ENCODE assay signal across 1 cellular context in the genomic region with DNA sequence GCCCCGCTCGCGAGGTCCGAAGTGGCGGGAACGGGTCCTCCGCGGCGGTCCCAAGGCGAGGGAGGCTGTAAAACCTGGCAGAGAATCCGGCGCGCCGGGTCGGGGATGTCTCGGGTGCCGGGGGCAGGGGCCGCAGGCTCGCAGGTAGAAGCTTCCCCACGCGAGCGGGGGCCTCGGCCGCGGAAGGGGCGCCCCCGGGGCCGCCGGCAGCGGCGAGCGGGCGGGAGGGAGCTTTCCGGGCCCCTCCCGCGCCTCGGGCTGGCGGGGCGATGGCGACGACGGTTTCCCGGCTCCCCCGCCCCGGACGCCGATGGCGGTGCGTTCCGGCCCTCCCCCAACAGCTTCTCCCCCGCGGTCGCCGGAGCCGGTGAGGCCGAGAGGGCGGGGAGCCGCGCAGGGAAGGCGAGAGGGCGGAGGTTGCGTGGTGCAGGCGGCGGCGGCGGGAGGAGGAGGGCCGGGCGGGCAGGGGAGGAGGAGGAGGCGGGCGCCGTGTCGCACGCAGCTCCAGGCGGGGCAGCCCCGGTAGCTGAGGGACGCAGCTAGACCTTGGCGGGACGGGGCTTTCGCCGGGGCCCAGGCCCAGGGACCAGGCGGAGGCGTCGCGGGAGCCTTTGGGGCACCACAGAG.
TF ChIP-seq lines count a peak whose summit lies in the region.

Gene CUL1 (plus strand): TSS at position 507 of the 627 bp plus-strand sequence. CDS start 31,220 bp downstream, outside the sequence.

TF ChIP-seq in HepG2, 621 proteins besides CTCF, POLR2A, EP300 and RAD21 (continued from another document and continues in another):
- TF ChIP-seq ARID4A (CRISPR knock-in tag; IDR thresholded peaks at IDR 0.05; ENCODE audit: borderline replicate concordance), result no peak; the same call in 1 of the 2 replicates
- no peak for TF ChIP-seq HMG20A (CRISPR knock-in tag; IDR thresholded peaks at IDR 0.05; ENCODE audit: borderline replicate concordance)
- TF ChIP-seq, protein P1, sequence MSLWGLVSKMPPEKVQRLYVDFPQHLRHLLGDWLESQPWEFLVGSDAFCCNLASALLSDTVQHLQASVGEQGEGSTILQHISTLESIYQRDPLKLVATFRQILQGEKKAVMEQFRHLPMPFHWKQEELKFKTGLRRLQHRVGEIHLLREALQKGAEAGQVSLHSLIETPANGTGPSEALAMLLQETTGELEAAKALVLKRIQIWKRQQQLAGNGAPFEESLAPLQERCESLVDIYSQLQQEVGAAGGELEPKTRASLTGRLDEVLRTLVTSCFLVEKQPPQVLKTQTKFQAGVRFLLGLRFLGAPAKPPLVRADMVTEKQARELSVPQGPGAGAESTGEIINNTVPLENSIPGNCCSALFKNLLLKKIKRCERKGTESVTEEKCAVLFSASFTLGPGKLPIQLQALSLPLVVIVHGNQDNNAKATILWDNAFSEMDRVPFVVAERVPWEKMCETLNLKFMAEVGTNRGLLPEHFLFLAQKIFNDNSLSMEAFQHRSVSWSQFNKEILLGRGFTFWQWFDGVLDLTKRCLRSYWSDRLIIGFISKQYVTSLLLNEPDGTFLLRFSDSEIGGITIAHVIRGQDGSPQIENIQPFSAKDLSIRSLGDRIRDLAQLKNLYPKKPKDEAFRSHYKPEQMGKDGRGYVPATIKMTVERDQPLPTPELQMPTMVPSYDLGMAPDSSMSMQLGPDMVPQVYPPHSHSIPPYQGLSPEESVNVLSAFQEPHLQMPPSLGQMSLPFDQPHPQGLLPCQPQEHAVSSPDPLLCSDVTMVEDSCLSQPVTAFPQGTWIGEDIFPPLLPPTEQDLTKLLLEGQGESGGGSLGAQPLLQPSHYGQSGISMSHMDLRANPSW (CRISPR knock-in tag; IDR thresholded peaks at IDR 0.05; ENCODE audit: borderline replicate concordance), result no peak
- no peak for TF ChIP-seq ZNF879 (CRISPR knock-in tag; IDR thresholded peaks at IDR 0.05)
- peak; percentile 28 for TF ChIP-seq RBM39 (IDR thresholded peaks at IDR 0.05; ENCODE audit: low read depth, low read length, poor library complexity, severe bottlenecking)
- TF ChIP-seq ZSCAN25 (CRISPR knock-in tag; IDR thresholded peaks at IDR 0.05), result peak; percentile 65
- TF ChIP-seq TOE1 (CRISPR knock-in tag; IDR thresholded peaks at IDR 0.05), result no peak
- no peak for TF ChIP-seq SMC3 (IDR thresholded peaks at IDR 0.05; ENCODE audit: low read length)
- TF ChIP-seq MAFK (conservative IDR thresholded peaks at IDR 0.05 in 1 of 2, IDR thresholded peaks at IDR 0.05 in 1 of 2; ENCODE audit: low read length in 2 of 2), result no peak
- TF ChIP-seq ARNT (IDR thresholded peaks at IDR 0.05), result no peak
- TF ChIP-seq THAP11 (CRISPR knock-in tag; IDR thresholded peaks at IDR 0.05), result peak; percentile 34; the same call in 1 of the 2 replicates
- no peak for TF ChIP-seq HOXA9 (CRISPR knock-in tag; IDR thresholded peaks at IDR 0.05; ENCODE audit: borderline replicate concordance)
- TF ChIP-seq MAF1 (CRISPR knock-in tag; IDR thresholded peaks at IDR 0.05; ENCODE audit: borderline replicate concordance), result no peak
- TF ChIP-seq PCBP2 (optimal IDR thresholded peaks at IDR 0.05; ENCODE audit: low read depth, low read length, poor library complexity, severe bottlenecking), result no peak
- peak in 1 of 2 experiments; percentile 52; a peak in 1 of 4 replicates for TF ChIP-seq KLF16 (CRISPR knock-in tag; IDR thresholded peaks at IDR 0.05)
- TF ChIP-seq TERF1 (CRISPR knock-in tag; IDR thresholded peaks at IDR 0.05), result no peak
- no peak for TF ChIP-seq KAT7 (CRISPR knock-in tag; IDR thresholded peaks at IDR 0.05; ENCODE audit: borderline replicate concordance)
- 0 out of 2 replicates have a peak, but pooled peaks have one; percentile 49 for TF ChIP-seq MYPOP (CRISPR knock-in tag; IDR thresholded peaks at IDR 0.05)
- no peak for TF ChIP-seq FOXO1 (CRISPR knock-in tag; IDR thresholded peaks at IDR 0.05)
- no peak for TF ChIP-seq PRDM10 (CRISPR knock-in tag; IDR thresholded peaks at IDR 0.05; ENCODE audit: low read depth)
- TF ChIP-seq ATF7-NPFF (CRISPR knock-in tag; IDR thresholded peaks at IDR 0.05; ENCODE audit: low read depth), result peak; percentile 74
- no peak for TF ChIP-seq ZNF180 (CRISPR knock-in tag; IDR thresholded peaks at IDR 0.05; ENCODE audit: borderline replicate concordance, low read depth)
- TF ChIP-seq ZNF761 (CRISPR knock-in tag; conservative IDR thresholded peaks at IDR 0.05), result no peak
- no peak for TF ChIP-seq TFAP4 (IDR thresholded peaks at IDR 0.05; ENCODE audit: borderline replicate concordance, low read depth)
- TF ChIP-seq KLF12 (CRISPR knock-in tag; IDR thresholded peaks at IDR 0.05; ENCODE audit: borderline replicate concordance), result no peak
- TF ChIP-seq ZNF280D (CRISPR knock-in tag; IDR thresholded peaks at IDR 0.05), result no peak
- no peak for TF ChIP-seq PRDM4 (CRISPR knock-in tag; IDR thresholded peaks at IDR 0.05; ENCODE audit: borderline replicate concordance)
- TF ChIP-seq ZNF121 (CRISPR knock-in tag; IDR thresholded peaks at IDR 0.05), result 0 out of 2 replicates have a peak, but pooled peaks have one; percentile 25
- TF ChIP-seq, protein P2, sequence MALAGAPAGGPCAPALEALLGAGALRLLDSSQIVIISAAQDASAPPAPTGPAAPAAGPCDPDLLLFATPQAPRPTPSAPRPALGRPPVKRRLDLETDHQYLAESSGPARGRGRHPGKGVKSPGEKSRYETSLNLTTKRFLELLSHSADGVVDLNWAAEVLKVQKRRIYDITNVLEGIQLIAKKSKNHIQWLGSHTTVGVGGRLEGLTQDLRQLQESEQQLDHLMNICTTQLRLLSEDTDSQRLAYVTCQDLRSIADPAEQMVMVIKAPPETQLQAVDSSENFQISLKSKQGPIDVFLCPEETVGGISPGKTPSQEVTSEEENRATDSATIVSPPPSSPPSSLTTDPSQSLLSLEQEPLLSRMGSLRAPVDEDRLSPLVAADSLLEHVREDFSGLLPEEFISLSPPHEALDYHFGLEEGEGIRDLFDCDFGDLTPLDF (CRISPR knock-in tag; IDR thresholded peaks at IDR 0.05), result no peak; the same call in 1 of the 2 replicates
- no peak for TF ChIP-seq ATF3 (CRISPR knock-in tag; IDR thresholded peaks at IDR 0.05)
